ENCODE assay signal across 11 cellular contexts in the genomic region with DNA sequence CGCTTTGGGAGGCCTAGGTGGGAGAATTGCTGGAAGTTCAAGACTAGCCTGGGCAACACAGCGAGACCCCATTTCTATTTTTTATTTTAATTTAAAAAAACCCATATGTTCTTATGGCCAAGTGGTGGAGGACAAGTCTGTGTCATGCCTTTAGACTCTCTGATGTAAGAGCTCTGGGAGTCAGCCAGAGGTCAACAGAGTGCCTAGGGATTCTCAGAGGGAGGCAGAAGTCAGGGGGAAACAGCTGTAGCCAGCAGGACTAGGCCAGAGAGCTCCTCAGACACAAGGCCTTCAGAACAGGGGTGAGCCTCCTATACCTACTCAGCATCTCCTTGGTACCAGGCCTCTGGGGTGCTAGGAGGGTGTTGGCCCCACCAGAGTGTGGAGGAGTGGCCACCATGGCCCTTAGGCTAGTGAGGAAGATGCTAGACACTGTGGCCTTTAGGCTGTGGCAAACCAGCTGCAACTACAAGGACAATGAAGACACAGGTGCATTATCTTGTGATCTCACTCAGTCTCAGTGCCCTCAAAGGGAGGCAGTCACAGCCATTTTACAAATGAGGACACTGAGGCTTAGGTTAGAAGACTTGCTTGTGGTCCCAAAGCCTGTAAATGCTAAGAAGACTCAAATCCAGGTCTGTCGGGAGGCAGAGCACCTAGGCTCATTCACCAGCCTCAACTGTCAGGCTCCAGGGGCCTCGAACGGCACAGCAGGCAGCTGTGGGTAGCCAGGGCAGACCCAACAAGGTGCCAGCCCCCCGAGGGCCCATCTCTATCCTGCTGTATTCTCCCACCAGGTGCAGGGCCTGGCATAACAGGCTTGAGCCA. TPM values are rescaled to one million over a fixed set of nuclear protein-coding genes. Genes with fewer than 3 reads are reported as not detected.
DNase-seq lines count a peak whose midpoint lies in the region; ATAC-seq, FAIRE-seq and TF ChIP-seq lines count a peak whose summit lies in the region.
"Had no signal": no experiment of that assay in that cellular context is flagged by ENCODE, and none has a peak within 500 bp of the region (broad histone marks: within the 10 kb centered on the region; RNA-seq: fewer than 3 reads in every experiment).

No MANE protein-coding gene starts in this region.

- FAIRE-seq in urothelium cell line (lab: Jason Lieb, UNC), result no peak

- H3K9me3 ChIP-seq in T-helper 17 cell (ENCODE audit: control insufficient read depth, low read length, poor library complexity, severe bottlenecking) (no peaks in the 10 kb centered on the region), left ventricle myocardium inferior (replicated peaks) (no peaks in the 10 kb centered on the region), subcutaneous abdominal adipose tissue (ENCODE audit: control insufficient read depth in 5 of 5, low read length in 5 of 5) (no peaks in the 10 kb centered on the region)
- H3K9me3 ChIP-seq: SJCRH30 had no signal

- H3K4me3 Mint-ChIP-seq in T-helper 17 cell, result no peak overlapping the region

- H3K36me3 ChIP-seq in left ventricle myocardium inferior (no peaks in the 10 kb centered on the region), subcutaneous abdominal adipose tissue (ENCODE audit: control insufficient read depth in 5 of 5, insufficient read depth in 5 of 5, low read length in 5 of 5) (no peaks in the 10 kb centered on the region)
- H3K36me3 ChIP-seq: SJCRH30 had no signal

- peaks cover 7% of the 10 kb centered on the region for H3K27me3 Mint-ChIP-seq in T-helper 17 cell

- no peak overlapping the region for H3K4me3 ChIP-seq in left ventricle myocardium inferior
- peak overlapping the region in 1 of 5 donors; percentile 34 for H3K4me3 ChIP-seq in subcutaneous abdominal adipose tissue (ENCODE audit: low read depth in 1 of 5, low read length in 5 of 5)
- H3K4me3 ChIP-seq: SJCRH30 had no signal

- H3K27me3 ChIP-seq in left ventricle myocardium inferior (ENCODE audit: low read depth) (no peaks in the 10 kb centered on the region), subcutaneous abdominal adipose tissue (ENCODE audit: control insufficient read depth in 5 of 5, insufficient read depth in 4 of 5, low read length in 5 of 5) (no peaks in the 10 kb centered on the region)
- H3K27me3 ChIP-seq: SJCRH30 had no signal

- DNase-seq in SIG-M5 treated with dmso at 0.1 percent for 504 hours (lab: John Stamatoyannopoulos, UW; ENCODE audit: unreplicated experiment), result peak; percentile 30
- no peak for DNase-seq in SIG-M5 (lab: John Stamatoyannopoulos, UW)
- DNase-seq in T-helper 17 cell, result no peak
- DNase-seq in left ventricle myocardium inferior, result peak; percentile 56
- DNase-seq in urothelium cell line (ENCODE audit: low spot score), result no peak
- no peak for DNase-seq in globus pallidus (ENCODE audit: low spot score)

- H3K9ac ChIP-seq in subcutaneous abdominal adipose tissue (ENCODE audit: low read length in 5 of 5), result peak overlapping the region in 2 of 5 donors; percentile 9 to 12

- intact Hi-C loops in left ventricle myocardium inferior (cut with micrococcal nuclease), result no loop called here

- H3K4me1 Mint-ChIP-seq in T-helper 17 cell, result peaks cover 6% of the 10 kb centered on the region

- H3K27ac Mint-ChIP-seq in T-helper 17 cell, result peak overlapping the region; percentile 11

- H3K36me3 Mint-ChIP-seq in T-helper 17 cell (ENCODE audit: low read depth), result no peaks in the 10 kb centered on the region

- H3K4me1 ChIP-seq in left ventricle myocardium inferior (peaks cover 60% of the 10 kb centered on the region), subcutaneous abdominal adipose tissue (ENCODE audit: control insufficient read depth in 5 of 5, insufficient read depth in 5 of 5, low read length in 5 of 5) (peaks cover 8 to 44% (median 42%) of the 10 kb centered on the region in 5 donors)

- H3K27ac ChIP-seq in left ventricle myocardium inferior (replicated peaks) (peak overlapping the region; percentile 76), subcutaneous abdominal adipose tissue (ENCODE audit: low read depth, low read length) (peak overlapping the region; percentile 46)
- H3K27ac ChIP-seq: SJCRH30 had no signal

- ATAC-seq in T-helper 17 cell (no peak), HG02571 (IDR thresholded peaks at IDR 0.05; ENCODE audit: unreplicated experiment) (no peak)

- TF ChIP-seq CTCF in left ventricle myocardium inferior (IDR thresholded peaks at IDR 0.05; ENCODE audit: borderline replicate concordance), result no peak

RNA-seq across cellular contexts. Expression of gene ZP1, which starts 5.0 kb away (rescaled TPM):
- total RNA-seq in T-helper 17 cell, result not detected
- total RNA-seq in left ventricle myocardium inferior, result not detected
- total RNA-seq: A673, SJCRH30, ureter had no signal

RNA-seq across cellular contexts. Expression of gene PTGDR2, which starts 16.6 kb away (rescaled TPM):
- 1 to 10 TPM in 1 of 2 donors, under 1 TPM in 1; 0.52 to 1.8 TPM for total RNA-seq in T-helper 17 cell
- 2.3 TPM for total RNA-seq in left ventricle myocardium inferior
- total RNA-seq: SJCRH30 had no signal

RNA-seq across cellular contexts. Expression of gene CCDC86, which starts 30.4 kb away (rescaled TPM):
- total RNA-seq in T-helper 17 cell (10 to 100 TPM in 1 of 2 donors, 1 to 10 TPM in 1; 9.2 to 13.1 TPM), left ventricle myocardium inferior (9.3 TPM)

RNA-seq across cellular contexts. Expression of gene PRPF19, which starts 34.0 kb away (rescaled TPM):
- total RNA-seq in T-helper 17 cell, result 10 to 100 TPM; 66.7 to 87.5 TPM
- total RNA-seq in left ventricle myocardium inferior, result 36.5 TPM

RNA-seq across cellular contexts. Expression of gene TMEM109, which starts 41.6 kb away (rescaled TPM):
- total RNA-seq in T-helper 17 cell (10 to 100 TPM; 42.8 to 52.7 TPM), left ventricle myocardium inferior (86.7 TPM)

Comparison
In these comparisons a context has a peak if more than half of its experiments do, and no peak if none do; other contexts are left out.
1. DNase-seq: peak in SIG-M5 treated with dmso at 0.1 percent for 504 hours (single experiment) and left ventricle myocardium inferior (single experiment); none in SIG-M5 (single experiment), T-helper 17 cell (0 of 3), urothelium cell line (single experiment) and globus pallidus (single experiment).